Comparison of ENCODE assay signal across 27 cellular contexts in genomic region chr3:148464246-148464645, GRCh38.
DNase-seq lines count a peak whose midpoint lies in the region; ATAC-seq and TF ChIP-seq lines count a peak whose summit lies in the region.
"Had no signal": no experiment of that assay in that cellular context is flagged by ENCODE, and none has a peak within 500 bp of the region (broad histone marks: within the 10 kb centered on the region; RNA-seq: fewer than 3 reads in every experiment).

No MANE protein-coding gene starts in this region.

- no peaks in the 10 kb centered on the region for H3K4me1 Mint-ChIP-seq in activated T-cell treated with anti-CD3 and anti-CD28 coated beads, Interleukin-2, amount 50 U/mL, for 4 hours (ENCODE audit: low read depth)
- H3K4me1 Mint-ChIP-seq: activated CD4-positive, alpha-beta memory T cell treated with anti-CD3 and anti-CD28 coated beads, Interleukin-2, amount 10 ng/mL, durations not matched to agents 7 days and 5 days; mesothelial cell of epicardium; naive B cell had no signal

- H3K9me3 ChIP-seq in adipocyte (ENCODE audit: control insufficient read depth, low read length) = no peaks in the 10 kb centered on the region
- H3K9me3 ChIP-seq: MG63, psoas muscle, SK-N-SH, testis had no signal

- H3K36me3 Mint-ChIP-seq in activated T-cell treated with anti-CD3 and anti-CD28 coated beads, Interleukin-2, amount 50 U/mL, for 4 hours (ENCODE audit: insufficient read depth) = no peaks in the 10 kb centered on the region
- H3K36me3 Mint-ChIP-seq: mesothelial cell of epicardium, naive B cell had no signal

- no peaks in the 10 kb centered on the region for H3K27me3 Mint-ChIP-seq in activated T-cell treated with anti-CD3 and anti-CD28 coated beads, Interleukin-2, amount 50 U/mL, for 4 hours (ENCODE audit: low read depth)
- H3K27me3 Mint-ChIP-seq: activated CD4-positive, alpha-beta memory T cell treated with anti-CD3 and anti-CD28 coated beads, Interleukin-2, amount 10 ng/mL, durations not matched to agents 7 days and 5 days; CD4-positive, alpha-beta T cell; naive B cell had no signal

- peaks cover 18% of the 10 kb centered on the region for H3K9me3 Mint-ChIP-seq in activated T-cell treated with anti-CD3 and anti-CD28 coated beads, Interleukin-2, amount 50 U/mL, for 4 hours
- H3K9me3 Mint-ChIP-seq: activated CD4-positive, alpha-beta memory T cell treated with anti-CD3 and anti-CD28 coated beads, Interleukin-2, amount 10 ng/mL, durations not matched to agents 7 days and 5 days; mesothelial cell of epicardium; T-helper 1 cell treated with Interleukin-12 subunit alpha and Interleukin-12 subunit beta and Interleukin-4 antibody, amounts not matched to agents 30 μg/mL and 1 μg/mL, for 36 hours had no signal

- no peak overlapping the region for H3K4me3 Mint-ChIP-seq in activated T-cell treated with anti-CD3 and anti-CD28 coated beads, Interleukin-2, amount 50 U/mL, for 4 hours
- H3K4me3 Mint-ChIP-seq: activated CD4-positive, alpha-beta memory T cell treated with anti-CD3 and anti-CD28 coated beads, Interleukin-2, amount 10 ng/mL, durations not matched to agents 7 days and 5 days; CD4-positive, alpha-beta T cell; mesothelial cell of epicardium; naive B cell; T-helper 1 cell treated with Interleukin-12 subunit alpha and Interleukin-12 subunit beta and Interleukin-4 antibody, amounts not matched to agents 30 μg/mL and 1 μg/mL, for 36 hours had no signal

- ATAC-seq in activated T-cell treated with anti-CD3 and anti-CD28 coated beads, Interleukin-2, amount 50 U/mL, for 4 hours = no peak
- no peak for ATAC-seq in GM18517 (IDR thresholded peaks at IDR 0.05; ENCODE audit: unreplicated experiment)
- ATAC-seq: psoas muscle had no signal

- H3K27me3 ChIP-seq in adipocyte (replicated peaks; ENCODE audit: control insufficient read depth, insufficient read depth, low read length) = no peaks in the 10 kb centered on the region
- H3K27me3 ChIP-seq: MG63, testis had no signal

- no peak overlapping the region for H3K4me3 ChIP-seq in adipocyte (ENCODE audit: low read length)
- no peak overlapping the region for H3K4me3 ChIP-seq in fibroblast of mammary gland (ENCODE audit: control insufficient read depth, low read depth, low read length)
- H3K4me3 ChIP-seq: MG63, psoas muscle, testis had no signal

- no peak for TF ChIP-seq CTCF in fibroblast of mammary gland (conservative IDR thresholded peaks at IDR 0.05; ENCODE audit: control insufficient read depth, insufficient read depth, low read depth, low read length)

- DNase-seq in SIG-M5 treated with dmso at 0.1 percent for 504 hours (lab: John Stamatoyannopoulos, UW; ENCODE audit: unreplicated experiment) (peak; percentile 6), SIG-M5 (lab: John Stamatoyannopoulos, UW) (no peak), adipocyte (ENCODE audit: low read depth) (peak; percentile 7), fibroblast of mammary gland (ENCODE audit: low read depth) (peak; percentile 42), hypothalamus (lab: John Stamatoyannopoulos, UW) (no peak), NCI-H446 treated with DMSO at 0.1 percent for 48 hours (lab: John Stamatoyannopoulos, UW) (no peak)
- no peak for DNase-seq in activated T-cell treated with anti-CD3 and anti-CD28 coated beads, Interleukin-2, amount 50 U/mL, for 4 hours
- DNase-seq: activated CD4-positive, alpha-beta memory T cell treated with anti-CD3 and anti-CD28 coated beads, Interleukin-2, amount 10 ng/mL, durations not matched to agents 7 days and 5 days; activated CD4-positive, CD25-positive, alpha-beta regulatory T cell treated with anti-CD3 and anti-CD28 coated beads, Interleukin-2, amount 50 U/mL, for 72 hours; activated effector memory CD4-positive, alpha-beta T cell treated with anti-CD3 and anti-CD28 coated beads, Interleukin-2, amount 50 U/mL, for 16 hours; activated T-cell treated with anti-CD3 and anti-CD28 coated beads for 4 hours; CD4-positive, alpha-beta T cell; effector CD8-positive, alpha-beta T cell; islet precursor cell; MG63; naive B cell; NCI-H2081; NCI-H446; NCI-H82; nucleus accumbens; psoas muscle; SK-N-SH; stimulated activated naive CD4-positive, alpha-beta T cell treated with Interleukin-2 at 50 U/mL for 16 hours; testis had no signal

- H3K4me1 ChIP-seq in adipocyte (ENCODE audit: control insufficient read depth, insufficient read depth, low read length) = peaks cover 14% of the 10 kb centered on the region
- H3K4me1 ChIP-seq: psoas muscle, testis had no signal

- H3K9ac ChIP-seq in adipocyte (ENCODE audit: low read length) = no peak overlapping the region
- H3K9ac ChIP-seq: SK-N-SH had no signal

- H3K36me3 ChIP-seq in adipocyte (ENCODE audit: control insufficient read depth, insufficient read depth, low read length, severe bottlenecking) = no peaks in the 10 kb centered on the region
- H3K36me3 ChIP-seq: MG63 had no signal

Comparison
In these comparisons a context has a peak if more than half of its experiments do, and no peak if none do; other contexts are left out.
1. DNase-seq: peak in SIG-M5 treated with dmso at 0.1 percent for 504 hours (single experiment), adipocyte (single experiment) and fibroblast of mammary gland (single experiment); none in SIG-M5 (single experiment), hypothalamus (0 of 51), activated T-cell treated with anti-CD3 and anti-CD28 coated beads, Interleukin-2, amount 50 U/mL, for 4 hours (single experiment) and NCI-H446 treated with DMSO at 0.1 percent for 48 hours (single experiment).